13 cellular contexts compared by ENCODE assay signal in genomic region chr6:147194652-147195403, GRCh38. TPM values are rescaled to one million over a fixed set of nuclear protein-coding genes. Genes with fewer than 3 reads are reported as not detected.
DNase-seq lines count a peak whose midpoint lies in the region; ATAC-seq lines count a peak whose summit lies in the region.
"Had no signal": no experiment of that assay in that cellular context is flagged by ENCODE, and none has a peak within 500 bp of the region (broad histone marks: within the 10 kb centered on the region; RNA-seq: fewer than 3 reads in every experiment).

No MANE protein-coding gene starts in this region.

- no peaks in the 10 kb centered on the region for H3K27me3 ChIP-seq in ACC112 (ENCODE audit: insufficient read depth, low read length)
- H3K27me3 ChIP-seq: gastrocnemius medialis had no signal

- ATAC-seq in GM18868 (IDR thresholded peaks at IDR 0.05; ENCODE audit: unreplicated experiment) (peak; percentile 41), T-cell (replicated peaks in 1 of 4) (peak in 3 of 4 experiments; percentile 34 to 40 (median 36)), HG03469 (IDR thresholded peaks at IDR 0.05; ENCODE audit: unreplicated experiment) (no peak), HG02588 (IDR thresholded peaks at IDR 0.05; ENCODE audit: unreplicated experiment) (no peak)
- ATAC-seq: gastrocnemius medialis had no signal

- POLR2A ChIA-PET in T-cell (lab: Charles Lee), result no interaction called here

- no peaks in the 10 kb centered on the region for H3K36me3 ChIP-seq in ACC112 (ENCODE audit: insufficient read depth, low read length)
- H3K36me3 ChIP-seq: gastrocnemius medialis, lower lobe of right lung had no signal

- peak overlapping the region in 1 of 2 donors; percentile 53 for H3K27ac Mint-ChIP-seq in T-cell

- peak overlapping the region; percentile 15; the same call in 1 of the 2 replicates for H3K4me3 ChIP-seq in ACC112 (ENCODE audit: low read depth, low read length)
- H3K4me3 ChIP-seq: gastrocnemius medialis, lower lobe of right lung, skin epidermis had no signal

- H3K36me3 Mint-ChIP-seq in T-cell, result no peaks in the 10 kb centered on the region

- no peaks in the 10 kb centered on the region for H3K79me2 ChIP-seq in ACC112 (ENCODE audit: control insufficient read depth, insufficient read depth, low read length, unreplicated experiment)

- H3K4me1 Mint-ChIP-seq in T-cell, result peaks cover 8 to 12% (median 11%) of the 10 kb centered on the region in 3 donors

- CTCF ChIA-PET in T-cell (lab: Charles Lee), result no interaction called here

- H3K9me3 Mint-ChIP-seq in T-cell, result no peaks in the 10 kb centered on the region

- DNase-seq in T-cell (no peak), fibroblast of gingiva (ENCODE audit: low read depth) (peak; percentile 58), NK-92 (lab: John Stamatoyannopoulos, UW; ENCODE audit: unreplicated experiment) (no peak), putamen (ENCODE audit: low spot score) (no peak)
- DNase-seq: gastrocnemius medialis, lower lobe of right lung, NCI-H226, T1000 had no signal

- peak overlapping the region; percentile 68 for H3K27ac ChIP-seq in ACC112 (ENCODE audit: low read depth, low read length)
- H3K27ac ChIP-seq: gastrocnemius medialis, lower lobe of right lung had no signal

- no peak overlapping the region for H2AFZ ChIP-seq in ACC112 (ENCODE audit: low read length, unreplicated experiment)

- no peak overlapping the region for H3K4me3 Mint-ChIP-seq in T-cell

- peaks cover 22% of the 10 kb centered on the region for H3K4me1 ChIP-seq in ACC112 (ENCODE audit: control insufficient read depth, insufficient read depth, low read length, unreplicated experiment)
- H3K4me1 ChIP-seq: gastrocnemius medialis, lower lobe of right lung had no signal

- no peaks in the 10 kb centered on the region for H3K27me3 Mint-ChIP-seq in T-cell

RNA-seq across cellular contexts. Expression of gene STXBP5, which starts 9.4 kb away (rescaled TPM):
- 10 to 100 TPM; 24.1 to 35.4 (median 27.8) TPM for total RNA-seq in T-cell

Comparison
In these comparisons a context has a peak if more than half of its experiments do, and no peak if none do; other contexts are left out.
1. ATAC-seq: peak in GM18868 (single experiment) and T-cell (3 of 4); none in HG03469 (single experiment) and HG02588 (single experiment).